Comparison of ENCODE assay signal across 9 cellular contexts in genomic region chr11:47998733-47999359, GRCh38. TPM values are rescaled to one million over a fixed set of nuclear protein-coding genes. Genes with fewer than 3 reads are reported as not detected.
DNase-seq lines count a peak whose midpoint lies in the region; ATAC-seq, FAIRE-seq and TF ChIP-seq lines count a peak whose summit lies in the region.
"Had no signal": no experiment of that assay in that cellular context is flagged by ENCODE, and none has a peak within 500 bp of the region (broad histone marks: within the 10 kb centered on the region; RNA-seq: fewer than 3 reads in every experiment).

No MANE protein-coding gene starts in this region.

- no peaks in the 10 kb centered on the region for H3K9me3 Mint-ChIP-seq in activated CD4-positive, alpha-beta T cell treated with anti-CD3 and anti-CD28 coated beads for 36 hours (ENCODE audit: low read depth)

- ATAC-seq in activated CD4-positive, alpha-beta T cell treated with anti-CD3 and anti-CD28 coated beads for 36 hours: no peak
- no peak for ATAC-seq in Panc1
- ATAC-seq in HG03565 (IDR thresholded peaks at IDR 0.05; ENCODE audit: unreplicated experiment): no peak

- no peaks in the 10 kb centered on the region for H3K27me3 Mint-ChIP-seq in activated CD4-positive, alpha-beta T cell treated with anti-CD3 and anti-CD28 coated beads for 36 hours

- CTCF ChIA-PET in activated CD4-positive, alpha-beta T cell treated with anti-CD3 and anti-CD28 coated beads for 36 hours (lab: Charles Lee): interaction anchor here (0.8 to 1.6 kb wide), 4 partner anchors 35 to 119 kb away, joined by 3 to 5 read pairs (median 4); no protein-coding TSS in a partner anchor
- CTCF ChIA-PET in Panc1 (lab: Charles Lee): interaction anchor here (0.7 kb wide), 2 partner anchors 35 to 109 kb away, joined by 3 to 4 read pairs; no protein-coding TSS in a partner anchor

- BruUV-seq in Panc1 (replicated peaks; lab: Mats Ljungman, UMichigan): no TSS peak

- H3K36me3 ChIP-seq in Panc1 (ENCODE audit: control insufficient read depth, insufficient read depth, low read length): no peaks in the 10 kb centered on the region
- no peaks in the 10 kb centered on the region for H3K36me3 ChIP-seq in small intestine (ENCODE audit: control insufficient read depth in 2 of 2, insufficient read depth in 2 of 2, low read length in 2 of 2)
- no peaks in the 10 kb centered on the region for H3K36me3 ChIP-seq in osteoblast (ENCODE audit: insufficient read depth, low read length)

- H3K27ac ChIP-seq in Panc1 (ENCODE audit: low read length) (peak overlapping the region; percentile 40), small intestine (ENCODE audit: low read depth in 1 of 2, low read length in 1 of 2) (peak overlapping the region; percentile 79 to 81), osteoblast (ENCODE audit: low read depth, low read length) (no peak overlapping the region)

- POLR2A ChIA-PET in activated CD4-positive, alpha-beta T cell treated with anti-CD3 and anti-CD28 coated beads for 36 hours (lab: Charles Lee): interaction anchor here (0.6 kb wide), 1 partner anchor 9 kb away, joined by 5 read pairs; no protein-coding TSS in a partner anchor
- POLR2A ChIA-PET in Panc1 (lab: Charles Lee): no interaction called here

- intact Hi-C loops in activated CD4-positive, alpha-beta T cell treated with anti-CD3 and anti-CD28 coated beads for 36 hours (cut with DNase I, micrococcal nuclease): no loop called here
- intact Hi-C loops in Panc1 (cut with micrococcal nuclease; ENCODE audit: unreplicated experiment): no loop called here

- H3K4me3 ChIP-seq in Panc1 (ENCODE audit: low read depth in 2 of 2, low read length in 2 of 2) (no peak overlapping the region), small intestine (ENCODE audit: low read depth in 1 of 2, low read length in 2 of 2) (no peak overlapping the region), osteoblast (ENCODE audit: insufficient read depth, low read length) (no peak overlapping the region)

- peaks cover 34% of the 10 kb centered on the region for H4K20me1 ChIP-seq in osteoblast (ENCODE audit: insufficient read depth, low read length)

- no peaks in the 10 kb centered on the region for H3K9me3 ChIP-seq in Panc1 (ENCODE audit: control insufficient read depth, insufficient read depth, low read depth, low read length)
- no peaks in the 10 kb centered on the region for H3K9me3 ChIP-seq in small intestine (ENCODE audit: control insufficient read depth, low read depth)
- H3K9me3 ChIP-seq in osteoblast (ENCODE audit: low read depth, low read length): no peaks in the 10 kb centered on the region

- H3K27ac Mint-ChIP-seq in activated CD4-positive, alpha-beta T cell treated with anti-CD3 and anti-CD28 coated beads for 36 hours: peak overlapping the region; percentile 98

- peaks cover 2% of the 10 kb centered on the region for H3K36me3 Mint-ChIP-seq in activated CD4-positive, alpha-beta T cell treated with anti-CD3 and anti-CD28 coated beads for 36 hours (ENCODE audit: low read depth)

- H3K4me2 ChIP-seq in osteoblast (ENCODE audit: insufficient read depth, low read length): no peak overlapping the region

- WGBS in small intestine, 3 donors: 39 to 67% (median 46%) methylated on average over 2 of the region's 2 CpGs

- H3K27me3 ChIP-seq in Panc1 (ENCODE audit: control insufficient read depth, insufficient read depth, low read length) (no peaks in the 10 kb centered on the region), small intestine (ENCODE audit: control insufficient read depth in 2 of 2, insufficient read depth in 2 of 2, low read length in 2 of 2) (no peaks in the 10 kb centered on the region), osteoblast (ENCODE audit: insufficient read depth, low read length) (no peaks in the 10 kb centered on the region)

- TF ChIP-seq CTCF in Panc1 (IDR thresholded peaks at IDR 0.05) (no peak), osteoblast (IDR thresholded peaks at IDR 0.05; ENCODE audit: extremely low read depth, low read depth, low read length) (no peak)

- in situ Hi-C loops in Panc1 (cut with HindIII; ENCODE audit: low pct_unique_long_range_greater_than_20kb, low sequenced_read_pairs): no loop called here

- H2AFZ ChIP-seq in osteoblast (ENCODE audit: low read length): no peak overlapping the region

- H3K4me1 ChIP-seq in Panc1 (ENCODE audit: control insufficient read depth, insufficient read depth, low read length): peaks cover 65% of the 10 kb centered on the region
- peaks cover 3 to 22% of the 10 kb centered on the region in 2 donors for H3K4me1 ChIP-seq in small intestine (ENCODE audit: control insufficient read depth in 2 of 2, insufficient read depth in 1 of 2, low read depth in 1 of 2, low read length in 1 of 2)
- H3K4me1 ChIP-seq in osteoblast (ENCODE audit: insufficient read depth, low read length): peaks cover 23% of the 10 kb centered on the region

- no peak for DNase-seq in activated CD4-positive, alpha-beta T cell treated with anti-CD3 and anti-CD28 coated beads for 36 hours
- no peak for DNase-seq in activated CD4-positive, alpha-beta T cell treated with anti-CD3 and anti-CD28 coated beads for 48 hours
- no peak for DNase-seq in Panc1 (ENCODE audit: low read depth, low spot score)
- DNase-seq in fibroblast of gingiva (ENCODE audit: low read depth): peak; percentile 26
- peak; percentile 97 for DNase-seq in small intestine
- no peak for DNase-seq in stimulated activated CD4-positive, alpha-beta T cell treated with anti-CD3 and anti-CD28 coated beads, Interleukin-2, amount 100 ng/mL, for 48 hours
- no peak for DNase-seq in osteoblast (ENCODE audit: insufficient read length, low spot score, missing footprints)

- H3K4me3 Mint-ChIP-seq in activated CD4-positive, alpha-beta T cell treated with anti-CD3 and anti-CD28 coated beads for 36 hours: no peak overlapping the region

- H3K4me1 Mint-ChIP-seq in activated CD4-positive, alpha-beta T cell treated with anti-CD3 and anti-CD28 coated beads for 36 hours: peaks cover 58% of the 10 kb centered on the region

- FAIRE-seq in small intestine (lab: Jason Lieb, UNC): no peak
- FAIRE-seq: endometrium had no signal

- peaks cover 87% of the 10 kb centered on the region for H3K79me2 ChIP-seq in osteoblast (ENCODE audit: insufficient read depth, low read length)

RNA-seq across cellular contexts. Expression of gene PTPRJ, which starts 18.5 kb away (rescaled TPM):
- total RNA-seq in activated CD4-positive, alpha-beta T cell treated with anti-CD3 and anti-CD28 coated beads for 36 hours: 10 to 100 TPM; 20.8 to 21.3 TPM
- total RNA-seq in Panc1 (2021; ENCODE audit: unreplicated experiment) (73.6 TPM), osteoblast (9.1 and 10.9 TPM in 2 replicates)
- 22.0 TPM for polyA plus RNA-seq in Panc1 (2012; ENCODE audit: insufficient read length)
- 1 to 10 TPM; 4.9 to 7.6 (median 6.9) TPM for polyA plus RNA-seq in small intestine

Comparison
In these comparisons a context has a peak if more than half of its experiments do, and no peak if none do; other contexts are left out.
1. DNase-seq: peak in fibroblast of gingiva (single experiment) and small intestine (single experiment); none in activated CD4-positive, alpha-beta T cell treated with anti-CD3 and anti-CD28 coated beads for 36 hours (single experiment), activated CD4-positive, alpha-beta T cell treated with anti-CD3 and anti-CD28 coated beads for 48 hours (single experiment), Panc1 (single experiment), stimulated activated CD4-positive, alpha-beta T cell treated with anti-CD3 and anti-CD28 coated beads, Interleukin-2, amount 100 ng/mL, for 48 hours (0 of 2) and osteoblast (single experiment).